In the genomic region with DNA sequence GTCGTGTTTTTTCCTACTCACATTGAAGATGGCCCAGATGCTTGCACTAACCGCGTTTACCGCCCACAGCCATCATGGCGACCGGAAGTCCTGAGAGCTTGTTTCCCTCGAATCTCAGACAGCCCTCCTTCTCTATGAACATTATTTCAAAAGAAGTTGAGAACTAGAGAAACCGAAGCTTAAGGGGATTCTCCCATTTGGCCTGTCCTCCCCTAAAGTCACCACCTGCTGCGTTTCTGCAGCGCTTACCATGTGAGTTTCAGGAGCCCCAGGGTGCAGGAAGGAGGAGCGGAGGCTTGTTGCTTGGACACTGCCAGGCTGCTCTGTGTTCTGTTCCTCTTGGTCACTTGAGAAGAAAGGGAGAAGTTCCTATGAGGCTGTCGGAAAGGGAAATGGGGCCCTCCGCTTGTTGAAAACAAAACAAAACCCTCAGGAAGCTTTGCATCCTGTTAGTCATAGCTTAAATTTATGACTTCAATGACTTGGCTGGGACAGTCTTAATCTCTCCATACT, we compare ENCODE assay signal across 1 cellular context.
TF ChIP-seq lines count a peak whose summit lies in the region.

No MANE protein-coding gene starts in this region.

TF ChIP-seq in endothelial cell of umbilical vein, 7 proteins besides CTCF, POLR2A, EP300 and RAD21:
- TF ChIP-seq MYC (IDR thresholded peaks at IDR 0.05; ENCODE audit: low read depth, low read length) (peak; percentile 3), EZH2 (IDR thresholded peaks at IDR 0.05; ENCODE audit: borderline replicate concordance, low read depth, low read length, severe bottlenecking) (no peak), POLR2AphosphoS5 (IDR thresholded peaks at IDR 0.05; ENCODE audit: insufficient read depth, low read depth, low read length) (peak; percentile 92), GATA2 (IDR thresholded peaks at IDR 0.05; ENCODE audit: insufficient read depth, insufficient read length, low read depth, low read length) (peak; percentile 27), FOS (IDR thresholded peaks at IDR 0.05; ENCODE audit: borderline replicate concordance, insufficient read depth, low read length) (peak; percentile 86), JUN (IDR thresholded peaks at IDR 0.05; ENCODE audit: borderline replicate concordance, insufficient read depth, insufficient read length, low read depth) (peak; percentile 88)
- TF ChIP-seq, protein P1, sequence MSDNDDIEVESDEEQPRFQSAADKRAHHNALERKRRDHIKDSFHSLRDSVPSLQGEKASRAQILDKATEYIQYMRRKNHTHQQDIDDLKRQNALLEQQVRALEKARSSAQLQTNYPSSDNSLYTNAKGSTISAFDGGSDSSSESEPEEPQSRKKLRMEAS (IDR thresholded peaks at IDR 0.05; ENCODE audit: insufficient read depth, insufficient read length) = peak; percentile 54
